Comparison of ENCODE assay signal across 8 cellular contexts in genomic region chr15:40405501-40406381, GRCh38.
DNase-seq lines count a peak whose midpoint lies in the region; ATAC-seq and FAIRE-seq lines count a peak whose summit lies in the region.

TSS of gene IVD (plus strand) at chr15:40405795. CDS start at chr15:40405828, 33 bp downstream.

- ATAC-seq in GM19023 (IDR thresholded peaks at IDR 0.05; ENCODE audit: unreplicated experiment) (peak; percentile 89), HG03342 (IDR thresholded peaks at IDR 0.05; ENCODE audit: unreplicated experiment) (peak; percentile 75)
- ATAC-seq in activated CD4-positive, CD25-positive, alpha-beta regulatory T cell treated with anti-CD3 and anti-CD28 coated beads, Interleukin-2, amount 50 U/mL, for 24 hours, result peak; percentile 99

- FAIRE-seq in islet of Langerhans (lab: Jason Lieb, UNC), result peak; percentile 51

- peak; percentile 100 for DNase-seq in AG08396 (ENCODE audit: low spot score)
- peak; percentile 85 for DNase-seq in NCI-H446 treated with DMSO at 0.1 percent for 48 hours (lab: John Stamatoyannopoulos, UW)
- peak; percentile 97 for DNase-seq in cerebellar cortex (ENCODE audit: low spot score)
- peak; percentile 86 for DNase-seq in stimulated activated CD4-positive, alpha-beta T cell treated with anti-CD3 and anti-CD28 coated beads, Interleukin-12 subunit alpha, Interleukin-12 subunit beta, amount 100 ng/mL, for 4 hours

Comparison
In these comparisons a context has a peak if more than half of its experiments do, and no peak if none do; other contexts are left out.
1. Peak in every context shown above with its lines: DNase-seq and ATAC-seq.